Comparison of ENCODE assay signal across 19 cellular contexts in genomic region chr2:70979626-70980025, GRCh38. TPM values are rescaled to one million over a fixed set of nuclear protein-coding genes. Genes with fewer than 3 reads are reported as not detected.
DNase-seq lines count a peak whose midpoint lies in the region; ATAC-seq, FAIRE-seq and TF ChIP-seq lines count a peak whose summit lies in the region.
"Had no signal": no experiment of that assay in that cellular context is flagged by ENCODE, and none has a peak within 500 bp of the region (broad histone marks: within the 10 kb centered on the region; RNA-seq: fewer than 3 reads in every experiment).

No MANE protein-coding gene starts in this region.

- no peak overlapping the region for H3K9ac ChIP-seq in HUES48 (ENCODE audit: low read depth, low read length)

- H3K27me3 Mint-ChIP-seq in CD4-positive, alpha-beta T cell = no peaks in the 10 kb centered on the region
- H3K27me3 Mint-ChIP-seq: activated naive CD8-positive, alpha-beta T cell treated with anti-CD3 and anti-CD28 coated beads, Interleukin-2, amount 10 ng/mL, durations not matched to agents 7 days and 5 days had no signal

- TF ChIP-seq CTCF in CD4-positive, alpha-beta T cell (IDR thresholded peaks at IDR 0.05) = no peak

- no peak overlapping the region for H3K27ac ChIP-seq in CD4-positive, alpha-beta T cell (ENCODE audit: low read depth, low read length)
- H3K27ac ChIP-seq in HUES48 (ENCODE audit: low read depth, low read length) = no peak overlapping the region
- H3K27ac ChIP-seq in small intestine (ENCODE audit: low read depth in 1 of 2, low read length in 1 of 2) = peak overlapping the region in 1 of 2 donors; percentile 89
- H3K27ac ChIP-seq: cardiac muscle cell had no signal

- CTCF ChIA-PET in CD4-positive, alpha-beta T cell (lab: Charles Lee) = no interaction called here

- peaks cover 17% of the 10 kb centered on the region for H3K4me1 ChIP-seq in HUES48 (ENCODE audit: control insufficient read depth, insufficient read depth, low read length)
- H3K4me1 ChIP-seq in small intestine (ENCODE audit: control insufficient read depth in 2 of 2, insufficient read depth in 1 of 2, low read depth in 1 of 2, low read length in 1 of 2) = no peaks in the 10 kb centered on the region

- H3K9me3 Mint-ChIP-seq in CD4-positive, alpha-beta T cell = no peaks in the 10 kb centered on the region
- H3K9me3 Mint-ChIP-seq: activated naive CD8-positive, alpha-beta T cell treated with anti-CD3 and anti-CD28 coated beads, Interleukin-2, amount 10 ng/mL, durations not matched to agents 7 days and 5 days had no signal

- no peaks in the 10 kb centered on the region for H3K36me3 Mint-ChIP-seq in CD4-positive, alpha-beta T cell (ENCODE audit: low read depth)
- H3K36me3 Mint-ChIP-seq: activated naive CD8-positive, alpha-beta T cell treated with anti-CD3 and anti-CD28 coated beads, Interleukin-2, amount 10 ng/mL, durations not matched to agents 7 days and 5 days had no signal

- peaks cover 26% of the 10 kb centered on the region for H3K4me1 Mint-ChIP-seq in CD4-positive, alpha-beta T cell (ENCODE audit: low read depth)

- H3K4me3 Mint-ChIP-seq in CD4-positive, alpha-beta T cell = no peak overlapping the region

- H3K4me3 ChIP-seq in HUES48 (ENCODE audit: low read depth, low read length) (0 out of 2 replicates have a peak overlapping the region, but pooled peaks have one; percentile 82), small intestine (ENCODE audit: low read depth in 1 of 2, low read length in 2 of 2) (no peak overlapping the region)

- FAIRE-seq in small intestine (lab: Jason Lieb, UNC) = no peak

- no peaks in the 10 kb centered on the region for H3K27me3 ChIP-seq in CD4-positive, alpha-beta T cell (ENCODE audit: control insufficient read depth, insufficient read depth, low read length)
- H3K27me3 ChIP-seq in HUES48 (ENCODE audit: control insufficient read depth, insufficient read depth, low read length) = peaks cover 37% of the 10 kb centered on the region
- H3K27me3 ChIP-seq in small intestine (ENCODE audit: control insufficient read depth in 2 of 2, insufficient read depth in 2 of 2, low read length in 2 of 2) = no peaks in the 10 kb centered on the region
- H3K27me3 ChIP-seq: right lobe of liver had no signal

- H3K27ac Mint-ChIP-seq in CD4-positive, alpha-beta T cell = peak overlapping the region; percentile 30
- H3K27ac Mint-ChIP-seq: activated naive CD8-positive, alpha-beta T cell treated with anti-CD3 and anti-CD28 coated beads, Interleukin-2, amount 10 ng/mL, durations not matched to agents 7 days and 5 days had no signal

- DNase-seq in CD4-positive, alpha-beta T cell = no peak
- peak; percentile 42 for DNase-seq in islet precursor cell
- DNase-seq in posterior vena cava (ENCODE audit: low spot score) = peak; percentile 78
- no peak for DNase-seq in stimulated activated CD4-positive, alpha-beta T cell treated with anti-CD3 and anti-CD28 coated beads, Interleukin-1b, Interleukin-23, amount 100 ng/mL, for 48 hours
- no peak for DNase-seq in small intestine
- DNase-seq: AML-193; NCI-H146; NCI-H345; stimulated activated CD4-positive, alpha-beta T cell treated with anti-CD3 and anti-CD28 coated beads, Interleukin-4, amount 100 ng/mL, for 24 hours; T-helper 2 cell had no signal

- H3K9me3 ChIP-seq in CD4-positive, alpha-beta T cell (ENCODE audit: control insufficient read depth, low read length) = no peaks in the 10 kb centered on the region
- H3K9me3 ChIP-seq in HUES48 (ENCODE audit: control insufficient read depth, insufficient read depth, low read length) (no peaks in the 10 kb centered on the region), small intestine (ENCODE audit: control insufficient read depth, low read depth) (no peaks in the 10 kb centered on the region)
- H3K9me3 ChIP-seq: right lobe of liver had no signal

- H3K36me3 ChIP-seq in HUES48 (ENCODE audit: control insufficient read depth, insufficient read depth, low read length) (no peaks in the 10 kb centered on the region), small intestine (ENCODE audit: control insufficient read depth in 2 of 2, insufficient read depth in 2 of 2, low read length in 2 of 2) (no peaks in the 10 kb centered on the region)
- H3K36me3 ChIP-seq: cardiac muscle cell, right lobe of liver had no signal

- ATAC-seq in CD4-positive, alpha-beta T cell (ENCODE audit: poor library complexity) = no peak
- ATAC-seq in HG03045 (IDR thresholded peaks at IDR 0.05; ENCODE audit: unreplicated experiment) (no peak), HG03378 (IDR thresholded peaks at IDR 0.05; ENCODE audit: unreplicated experiment) (no peak)

- 92 to 93% (median 93%) methylated on average over 9 of the region's 9 CpGs for WGBS in small intestine, 3 donors

- POLR2A ChIA-PET in CD4-positive, alpha-beta T cell (lab: Charles Lee) = no interaction called here

- intact Hi-C loops in CD4-positive, alpha-beta T cell (cut with DNase I, micrococcal nuclease) = no loop called here
- intact Hi-C loops in posterior vena cava (cut with DNase I) = no loop called here

RNA-seq across cellular contexts. Expression of gene ANKRD53, which starts 1.2 kb away (rescaled TPM):
- 1 to 10 TPM in 1 of 2 experiments, under 1 TPM in 1; 0.42 to 1.2 TPM for total RNA-seq in CD4-positive, alpha-beta T cell
- total RNA-seq in posterior vena cava = 1 to 10 TPM; 1.4 to 2.3 TPM
- 1 to 10 TPM; 2.1 to 2.4 (median 2.2) TPM for polyA plus RNA-seq in small intestine
- polyA plus RNA-seq: neural cell had no signal

RNA-seq across cellular contexts. Expression of gene TEX261, which starts 15.0 kb away (rescaled TPM):
- 10 to 100 TPM; 26.8 to 34.0 TPM for total RNA-seq in CD4-positive, alpha-beta T cell
- 10 to 100 TPM; 44.3 to 50.4 TPM for total RNA-seq in posterior vena cava
- 10 to 100 TPM in 2 of 3 donors, 1 to 10 TPM in 1; 9.8 to 49.8 (median 14.3) TPM for polyA plus RNA-seq in small intestine

RNA-seq across cellular contexts. Expression of gene ATP6V1B1, which starts 43.9 kb away (rescaled TPM):
- total RNA-seq in CD4-positive, alpha-beta T cell = not detected
- total RNA-seq in posterior vena cava = 1 to 10 TPM in 1 of 2 donors, under 1 TPM in 1; 0.48 to 1.4 TPM
- polyA plus RNA-seq in small intestine = under 1 TPM in 1 of 3 donors, not detected in 2; 0.21 TPM
- total RNA-seq: activated naive CD8-positive, alpha-beta T cell treated with anti-CD3 and anti-CD28 coated beads, Interleukin-2, amount 10 ng/mL, durations not matched to agents 7 days and 5 days; fibroblast of villous mesenchyme; liver had no signal
- polyA plus RNA-seq: cardiac muscle cell, liver had no signal

Comparison
In these comparisons a context has a peak if more than half of its experiments do, and no peak if none do; other contexts are left out.
1. DNase-seq: peak in islet precursor cell (single experiment) and posterior vena cava (single experiment); none in CD4-positive, alpha-beta T cell (0 of 10), stimulated activated CD4-positive, alpha-beta T cell treated with anti-CD3 and anti-CD28 coated beads, Interleukin-1b, Interleukin-23, amount 100 ng/mL, for 48 hours (single experiment) and small intestine (single experiment).